In genomic region chr14:65496178-65496993, GRCh38 we compare ENCODE assay signal across 21 cellular contexts.
DNase-seq lines count a peak whose midpoint lies in the region; ATAC-seq and TF ChIP-seq lines count a peak whose summit lies in the region.
"Had no signal": no experiment of that assay in that cellular context is flagged by ENCODE, and none has a peak within 500 bp of the region (broad histone marks: within the 10 kb centered on the region; RNA-seq: fewer than 3 reads in every experiment).

No MANE protein-coding gene starts in this region.

- peaks cover 7% of the 10 kb centered on the region for H3K36me3 Mint-ChIP-seq in MCF 10A (ENCODE audit: insufficient read depth, unreplicated experiment)
- H3K36me3 Mint-ChIP-seq in activated CD8-positive, alpha-beta T cell treated with anti-CD3 and anti-CD28 coated beads for 36 hours (ENCODE audit: low read depth): peaks cover 29% of the 10 kb centered on the region

- no peak for TF ChIP-seq CTCF in mammary epithelial cell (conservative IDR thresholded peaks at IDR 0.05 in 1 of 2, IDR thresholded peaks at IDR 0.05 in 1 of 2; ENCODE audit: extremely low read depth in 1 of 2, insufficient read depth in 1 of 2, low read depth in 1 of 2, low read length in 2 of 2)
- TF ChIP-seq CTCF in MCF 10A (IDR thresholded peaks at IDR 0.05; ENCODE audit: unreplicated experiment): no peak
- TF ChIP-seq CTCF in activated CD8-positive, alpha-beta T cell treated with anti-CD3 and anti-CD28 coated beads for 36 hours (IDR thresholded peaks at IDR 0.05): no peak
- TF ChIP-seq CTCF in fibroblast of mammary gland (conservative IDR thresholded peaks at IDR 0.05; ENCODE audit: control insufficient read depth, insufficient read depth, low read depth, low read length): no peak
- TF ChIP-seq CTCF in colonic mucosa (IDR thresholded peaks at IDR 0.05): no peak

- ATAC-seq in activated CD8-positive, alpha-beta T cell treated with anti-CD3 and anti-CD28 coated beads for 36 hours: peak; percentile 48
- ATAC-seq in GM21367 (IDR thresholded peaks at IDR 0.05; ENCODE audit: unreplicated experiment): no peak
- ATAC-seq: naive thymus-derived CD4-positive, alpha-beta T cell had no signal

- H3K4me1 ChIP-seq in mammary epithelial cell (ENCODE audit: insufficient read depth, low read length): no peaks in the 10 kb centered on the region
- H3K4me1 ChIP-seq in colonic mucosa: no peaks in the 10 kb centered on the region
- H3K4me1 ChIP-seq: SJCRH30 had no signal

- POLR2A ChIA-PET in MCF 10A (lab: Yijun Ruan, JAX): no interaction called here
- POLR2A ChIA-PET in activated CD8-positive, alpha-beta T cell treated with anti-CD3 and anti-CD28 coated beads for 36 hours (lab: Charles Lee): no interaction called here

- DNase-seq in mammary epithelial cell (peak; percentile 48), MCF 10A (ENCODE audit: unreplicated experiment) (no peak), fibroblast of mammary gland (ENCODE audit: low read depth) (peak; percentile 49), DMS 273 treated with DMSO at 0.1 percent for 48 hours (lab: John Stamatoyannopoulos, UW) (no peak), colonic mucosa (no peak)
- peak; percentile 21 for DNase-seq in activated CD8-positive, alpha-beta T cell treated with anti-CD3 and anti-CD28 coated beads for 36 hours
- no peak for DNase-seq in stimulated activated CD4-positive, alpha-beta T cell treated with anti-CD3 and anti-CD28 coated beads, Interleukin-4, amount 100 ng/mL, for 4 hours
- DNase-seq: activated CD4-positive, alpha-beta T cell treated with anti-CD3 and anti-CD28 coated beads for 4 hours; activated T-cell treated with anti-CD3 and anti-CD28 coated beads, Interleukin-2, amount 50 U/mL, for 1 hour; amygdala; glutamatergic neuron; H7; naive thymus-derived CD4-positive, alpha-beta T cell; NCI-H187; NCI-H510A; SJCRH30; stimulated activated CD4-positive, alpha-beta T cell treated with anti-CD3 and anti-CD28 coated beads, Interleukin-12 subunit alpha, Interleukin-12 subunit beta, amount 100 ng/mL, for 4 hours; stomach; T1000 had no signal

- no peaks in the 10 kb centered on the region for H3K27me3 ChIP-seq in mammary epithelial cell (ENCODE audit: insufficient read depth, low read length)
- no peaks in the 10 kb centered on the region for H3K27me3 ChIP-seq in colonic mucosa
- H3K27me3 ChIP-seq: SJCRH30, stomach had no signal

- H4K20me1 ChIP-seq in mammary epithelial cell (ENCODE audit: insufficient read depth, low read length): no peaks in the 10 kb centered on the region

- no peak overlapping the region for H3K4me2 ChIP-seq in mammary epithelial cell (ENCODE audit: insufficient read depth, low read depth, low read length)

- no peak overlapping the region for H2AFZ ChIP-seq in mammary epithelial cell (ENCODE audit: low read depth, low read length)

- no peaks in the 10 kb centered on the region for H3K4me1 Mint-ChIP-seq in MCF 10A (ENCODE audit: insufficient read depth, unreplicated experiment)
- peaks cover 51% of the 10 kb centered on the region for H3K4me1 Mint-ChIP-seq in activated CD8-positive, alpha-beta T cell treated with anti-CD3 and anti-CD28 coated beads for 36 hours (ENCODE audit: low read depth)

- dilution Hi-C loops in mammary epithelial cell (cut with HindIII; ENCODE audit: low sequenced_read_pairs): no loop called here

- H3K4me3 ChIP-seq in mammary epithelial cell (replicated peaks in 1 of 3; ENCODE audit: insufficient read depth in 1 of 3, low read depth in 2 of 3, low read length in 3 of 3) (no peak overlapping the region), fibroblast of mammary gland (ENCODE audit: control insufficient read depth, low read depth, low read length) (no peak overlapping the region), colonic mucosa (no peak overlapping the region)
- H3K4me3 ChIP-seq: lung, SJCRH30, stomach had no signal

- BruUV-seq in mammary epithelial cell (replicated peaks; lab: Mats Ljungman, UMichigan) (no TSS peak), MCF 10A (replicated peaks; lab: Mats Ljungman, UMichigan) (no TSS peak)

- no peaks in the 10 kb centered on the region for H3K9me3 Mint-ChIP-seq in MCF 10A (ENCODE audit: unreplicated experiment)
- peaks cover 12% of the 10 kb centered on the region for H3K9me3 Mint-ChIP-seq in activated CD8-positive, alpha-beta T cell treated with anti-CD3 and anti-CD28 coated beads for 36 hours

- CTCF ChIA-PET in mammary epithelial cell (lab: Charles Lee; ENCODE audit: low non-redundant PET) (no interaction called here), MCF 10A (lab: Yijun Ruan, JAX) (no interaction called here)
- CTCF ChIA-PET in activated CD8-positive, alpha-beta T cell treated with anti-CD3 and anti-CD28 coated beads for 36 hours (lab: Charles Lee): interaction anchor here (0.7 to 1.6 kb wide), 2 partner anchors 19 to 66 kb away, joined by 3 to 4 read pairs; no protein-coding TSS in a partner anchor

- no peaks in the 10 kb centered on the region for H3K27me3 Mint-ChIP-seq in MCF 10A (ENCODE audit: insufficient read depth, unreplicated experiment)
- no peaks in the 10 kb centered on the region for H3K27me3 Mint-ChIP-seq in activated CD8-positive, alpha-beta T cell treated with anti-CD3 and anti-CD28 coated beads for 36 hours
- H3K27me3 Mint-ChIP-seq: naive thymus-derived CD4-positive, alpha-beta T cell had no signal

- in situ Hi-C loops in mammary epithelial cell (cut with MboI; ENCODE audit: low sequenced_read_pairs in 2 of 2): no loop called here

- H3K36me3 ChIP-seq in mammary epithelial cell (ENCODE audit: insufficient read depth, low read length): no peaks in the 10 kb centered on the region
- no peaks in the 10 kb centered on the region for H3K36me3 ChIP-seq in colonic mucosa
- H3K36me3 ChIP-seq: SJCRH30, stomach had no signal

- H3K9ac ChIP-seq in mammary epithelial cell (ENCODE audit: insufficient read depth, low read length): no peak overlapping the region
- H3K9ac ChIP-seq in colonic mucosa (ENCODE audit: low read depth in 2 of 2, low read length in 2 of 2): no peak overlapping the region

- no peaks in the 10 kb centered on the region for H3K79me2 ChIP-seq in mammary epithelial cell (ENCODE audit: insufficient read depth, low read length)

- intact Hi-C loops in mammary epithelial cell (cut with micrococcal nuclease) (loop anchor here (5.0 kb wide), 1 partner anchor 79 kb away; no protein-coding TSS in a partner anchor), MCF 10A (cut with micrococcal nuclease) (no loop called here), colonic mucosa (cut with DNase I) (loop anchor here (10.0 kb wide), 1 partner anchor 88 kb away; no protein-coding TSS in a partner anchor)
- intact Hi-C loops in activated CD8-positive, alpha-beta T cell treated with anti-CD3 and anti-CD28 coated beads for 36 hours (cut with micrococcal nuclease): no loop called here

- 93% methylated on average over 6 of the region's 6 CpGs for WGBS in mammary epithelial cell (ENCODE audit: low coverage, missing lambda C conversion rate)

- H3K27ac Mint-ChIP-seq in MCF 10A (ENCODE audit: low read depth, unreplicated experiment): no peak overlapping the region
- H3K27ac Mint-ChIP-seq in activated CD8-positive, alpha-beta T cell treated with anti-CD3 and anti-CD28 coated beads for 36 hours: peak overlapping the region; percentile 79
- H3K27ac Mint-ChIP-seq: naive thymus-derived CD4-positive, alpha-beta T cell had no signal

- H3K27ac ChIP-seq in mammary epithelial cell (ENCODE audit: insufficient read depth, low read depth, low read length) (no peak overlapping the region), colonic mucosa (no peak overlapping the region)
- H3K27ac ChIP-seq: SJCRH30, stomach had no signal

- H3K4me3 Mint-ChIP-seq in MCF 10A (ENCODE audit: unreplicated experiment): no peak overlapping the region
- H3K4me3 Mint-ChIP-seq in activated CD8-positive, alpha-beta T cell treated with anti-CD3 and anti-CD28 coated beads for 36 hours: no peak overlapping the region
- H3K4me3 Mint-ChIP-seq: naive thymus-derived CD4-positive, alpha-beta T cell had no signal

- H3K9me3 ChIP-seq in mammary epithelial cell (replicated peaks; ENCODE audit: insufficient read depth, low read length): no peaks in the 10 kb centered on the region
- no peaks in the 10 kb centered on the region for H3K9me3 ChIP-seq in colonic mucosa
- H3K9me3 ChIP-seq: SJCRH30, stomach had no signal

Comparison
In these comparisons a context has a peak if more than half of its experiments do, and no peak if none do; other contexts are left out.
1. DNase-seq: peak in mammary epithelial cell (single experiment), activated CD8-positive, alpha-beta T cell treated with anti-CD3 and anti-CD28 coated beads for 36 hours (single experiment) and fibroblast of mammary gland (single experiment); none in MCF 10A (single experiment), DMS 273 treated with DMSO at 0.1 percent for 48 hours (single experiment), colonic mucosa (single experiment) and stimulated activated CD4-positive, alpha-beta T cell treated with anti-CD3 and anti-CD28 coated beads, Interleukin-4, amount 100 ng/mL, for 4 hours (0 of 2).
2. intact Hi-C loops: an anchor here in mammary epithelial cell (5.0 kb wide) and colonic mucosa (10.0 kb wide); none called in MCF 10A and activated CD8-positive, alpha-beta T cell treated with anti-CD3 and anti-CD28 coated beads for 36 hours.